ENCODE assay signal across 1 cellular context in genomic region chr22:27805841-27806240, GRCh38.
TF ChIP-seq lines count a peak whose summit lies in the region.

No MANE protein-coding gene starts in this region.

TF ChIP-seq in IMR-90, 13 proteins besides CTCF, POLR2A, EP300 and RAD21:
- no peak for TF ChIP-seq CEBPB (IDR thresholded peaks at IDR 0.05; ENCODE audit: low read depth, low read length)
- TF ChIP-seq CHD1 (IDR thresholded peaks at IDR 0.05; ENCODE audit: low read depth, low read length): no peak
- TF ChIP-seq NFE2L2 (IDR thresholded peaks at IDR 0.05; ENCODE audit: low read depth, low read length): no peak
- TF ChIP-seq SMC3 (IDR thresholded peaks at IDR 0.05; ENCODE audit: low read depth, low read length): no peak
- no peak for TF ChIP-seq RFX5 (IDR thresholded peaks at IDR 0.05; ENCODE audit: low read depth, low read length)
- TF ChIP-seq ELK1 (IDR thresholded peaks at IDR 0.05; ENCODE audit: borderline replicate concordance, low read depth, low read length): no peak
- no peak for TF ChIP-seq USF2 (IDR thresholded peaks at IDR 0.05; ENCODE audit: low read depth, low read length)
- TF ChIP-seq FOS (IDR thresholded peaks at IDR 0.05; ENCODE audit: low read depth, low read length): no peak
- no peak for TF ChIP-seq MAZ (IDR thresholded peaks at IDR 0.05; ENCODE audit: borderline replicate concordance, low read depth, low read length)
- TF ChIP-seq BHLHE40 (IDR thresholded peaks at IDR 0.05; ENCODE audit: low read depth, low read length): no peak
- no peak for TF ChIP-seq RCOR1 (IDR thresholded peaks at IDR 0.05; ENCODE audit: insufficient replicate concordance, low read length)
- TF ChIP-seq MXI1 (IDR thresholded peaks at IDR 0.05; ENCODE audit: borderline replicate concordance, low read depth, low read length): no peak
TF ChIP-seq in IMR-90: peak in this region for 0.
